8 cellular contexts compared by ENCODE assay signal in genomic region chr7:122092964-122093797, GRCh38. TPM values are rescaled to one million over a fixed set of nuclear protein-coding genes. Genes with fewer than 3 reads are reported as not detected.
DNase-seq lines count a peak whose midpoint lies in the region; ATAC-seq, FAIRE-seq and TF ChIP-seq lines count a peak whose summit lies in the region.

No MANE protein-coding gene starts in this region.

- ATAC-seq in HG02840 (IDR thresholded peaks at IDR 0.05; ENCODE audit: low FRiP score, unreplicated experiment) (peak; percentile 87), K562 (peak; percentile 59; the same call in 1 of the 3 replicates)

- no peaks in the 10 kb centered on the region for H4K20me1 ChIP-seq in K562 (replicated peaks; ENCODE audit: control insufficient read depth, insufficient read depth, low read length)

- no peak overlapping the region for H3K9ac ChIP-seq in K562 (ENCODE audit: insufficient read depth in 1 of 2, low read depth in 2 of 2, low read length in 2 of 2)

- H3K4me3 Mint-ChIP-seq in immature natural killer cell, result no peak overlapping the region

- H2AFZ ChIP-seq in K562 (ENCODE audit: low read depth, low read length), result no peak overlapping the region

- H3K9me3 Mint-ChIP-seq in immature natural killer cell, result peaks cover 0 to 5% (median under 1%) of the 10 kb centered on the region in 6 donors

- POLR2A ChIA-PET in K562 (lab: Yijun Ruan, JAX), result interaction anchor here (1.1 kb wide), 1 partner anchor 10 kb away, joined by 3 read pairs; no protein-coding TSS in a partner anchor

- H3K27ac ChIP-seq in 22Rv1, result no peak overlapping the region
- no peak overlapping the region for H3K27ac ChIP-seq in K562 (ENCODE audit: extremely low read depth, low read depth, low read length)

- under 1% methylated on average over 6 of the region's 6 CpGs for WGBS in K562 (ENCODE audit: insufficient coverage, low coverage, missing lambda C conversion rate)

- BruUV-seq in K562 (replicated peaks; lab: Mats Ljungman, UMichigan), result no TSS peak

- H3K9me1 ChIP-seq in K562 (ENCODE audit: control insufficient read depth, insufficient read depth, low read length), result no peaks in the 10 kb centered on the region

- intact Hi-C loops in K562 (cut with micrococcal nuclease), result loop anchor here (1.0 kb wide), 1 partner anchor 436 kb away; no protein-coding TSS in a partner anchor

- peaks cover 2% of the 10 kb centered on the region; the same call in 1 of the 2 replicates for H3K9me3 ChIP-seq in K562 (replicated peaks; ENCODE audit: control insufficient read depth, insufficient read depth, low read depth, low read length)

- H3K4me3 ChIP-seq in K562, result no peak overlapping the region

- no peaks in the 10 kb centered on the region for H3K4me1 ChIP-seq in K562 (replicated peaks in 1 of 2; ENCODE audit: control insufficient read depth in 2 of 2, insufficient read depth in 2 of 2, low read length in 2 of 2)

- CTCF ChIA-PET in K562 (lab: Yijun Ruan, JAX; ENCODE audit: low intra/inter-chr PET ratio), result no interaction called here

- TF ChIP-seq POLR2A in GM12892 (IDR thresholded peaks at IDR 0.05; ENCODE audit: low read depth, low read length) (no peak), K562 (conservative IDR thresholded peaks at IDR 0.05) (no peak)

- no peak for TF ChIP-seq EP300 in K562 (IDR thresholded peaks at IDR 0.05; ENCODE audit: low read length)

- no peaks in the 10 kb centered on the region for H3K36me3 ChIP-seq in K562 (ENCODE audit: control insufficient read depth, insufficient read depth, low read length)

- DNase-seq in GM12892 (ENCODE audit: insufficient read length) (no peak), NCI-H1105 treated with DMSO at 0.1 percent for 48 hours (lab: John Stamatoyannopoulos, UW) (peak; percentile 49), SW480 (ENCODE audit: low spot score) (peak; percentile 67), K562 (ENCODE audit: extremely low read depth in 1 of 4, low spot score in 3 of 4) (peak; percentile 28 to 64 (median 40)), immature natural killer cell (peak; percentile 9 to 44 (median 28))
- DNase-seq in stimulated activated CD4-positive, alpha-beta T cell treated with anti-CD3 and anti-CD28 coated beads, Interleukin-15, amount 100 ng/mL, for 24 hours, result peak; percentile 71

- FAIRE-seq in GM12892 (lab: Jason Lieb, UNC), result peak; percentile 88
- peak; percentile 51 for FAIRE-seq in K562 (lab: Jason Lieb, UNC)

- H3K27ac Mint-ChIP-seq in immature natural killer cell, result no peak overlapping the region

- in situ Hi-C loops in K562 (cut with MboI), result no loop called here

- no peaks in the 10 kb centered on the region for H3K4me1 Mint-ChIP-seq in immature natural killer cell

- no peaks in the 10 kb centered on the region for H3K79me2 ChIP-seq in K562 (ENCODE audit: control insufficient read depth, insufficient read depth, low read length)

- H3K36me3 Mint-ChIP-seq in immature natural killer cell, result peaks cover 4 to 9% (median 6%) of the 10 kb centered on the region in 3 donors

- no peaks in the 10 kb centered on the region for H3K27me3 ChIP-seq in K562 (ENCODE audit: control insufficient read depth in 2 of 2, insufficient read depth in 2 of 2, low read length in 2 of 2)

- peaks cover 0 to 2% (median 0%) of the 10 kb centered on the region in 3 donors for H3K27me3 Mint-ChIP-seq in immature natural killer cell (ENCODE audit: low read depth in 3 of 3)

- peak; percentile 51 to 68 for TF ChIP-seq RAD21 in K562 (CRISPR knock-in tag; conservative IDR thresholded peaks at IDR 0.05 in 1 of 2, IDR thresholded peaks at IDR 0.05 in 1 of 2)

- H3K4me2 ChIP-seq in K562 (ENCODE audit: insufficient read depth, low read length), result no peak overlapping the region

- peak; percentile 99 for TF ChIP-seq CTCF in 22Rv1 (IDR thresholded peaks at IDR 0.05)
- TF ChIP-seq CTCF in K562 (IDR thresholded peaks at IDR 0.05 in 2 of 3, conservative IDR thresholded peaks at IDR 0.05 in 1 of 3; ENCODE audit: insufficient read depth in 2 of 3, low read depth in 1 of 3, low read length in 3 of 3), result peak; percentile 39 to 66 (median 66); a peak in 5 of 6 replicates

TF ChIP-seq in K562, 482 proteins besides CTCF, POLR2A, EP300 and RAD21:
- TF ChIP-seq, protein P1, sequence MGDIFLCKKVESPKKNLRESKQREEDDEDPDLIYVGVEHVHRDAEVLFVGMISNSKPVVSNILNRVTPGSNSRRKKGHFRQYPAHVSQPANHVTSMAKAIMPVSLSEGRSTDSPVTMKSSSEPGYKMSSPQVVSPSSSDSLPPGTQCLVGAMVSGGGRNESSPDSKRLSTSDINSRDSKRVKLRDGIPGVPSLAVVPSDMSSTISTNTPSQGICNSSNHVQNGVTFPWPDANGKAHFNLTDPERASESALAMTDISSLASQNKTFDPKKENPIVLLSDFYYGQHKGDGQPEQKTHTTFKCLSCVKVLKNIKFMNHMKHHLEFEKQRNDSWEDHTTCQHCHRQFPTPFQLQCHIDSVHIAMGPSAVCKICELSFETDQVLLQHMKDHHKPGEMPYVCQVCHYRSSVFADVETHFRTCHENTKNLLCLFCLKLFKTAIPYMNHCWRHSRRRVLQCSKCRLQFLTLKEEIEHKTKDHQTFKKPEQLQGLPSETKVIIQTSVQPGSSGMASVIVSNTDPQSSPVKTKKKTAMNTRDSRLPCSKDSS (IDR thresholded peaks at IDR 0.05; ENCODE audit: low read depth, partially characterized antibody), result no peak
- peak; percentile 52 for TF ChIP-seq SMC3 (conservative IDR thresholded peaks at IDR 0.05; ENCODE audit: insufficient read depth, low read depth, low read length)

RNA-seq across cellular contexts. Expression of gene AASS, which starts 50.9 kb away (rescaled TPM):
- 4.5 TPM for polyA plus RNA-seq in GM12892 (2012; ENCODE audit: missing spikeins)
- 0.28 TPM in 1 of 2 replicates, not detected in the other for total RNA-seq in K562 (2011; cell fraction: chromatin; rRNA removed; ENCODE audit: low replicate concordance)
- total RNA-seq in K562 (2011; cell fraction: nucleolus; rRNA removed), result not detected in 2 replicates
- not detected in 2 replicates for total RNA-seq in K562 (2011; cell fraction: nucleoplasm; rRNA removed)
- total RNA-seq in K562 (2014; rRNA removed) (not detected in 2 replicates), K562 (2014; rRNA removed; fragmentation: Illumina TruSeq; extraction: Trizol) (not detected in 2 replicates), K562 (2015; rRNA removed; fragmentation: Illumina TruSeq; extraction: Trizol) (0.08 TPM in 1 of 2 replicates, not detected in the other), K562 (2021) (0.25 and 0.38 TPM in 2 replicates)
- polyA plus RNA-seq in K562 (2011; rRNA removed) (0.04 TPM in 1 of 2 replicates, not detected in the other), K562 (2014; fragmentation: Illumina TruSeq; extraction: Trizol) (0.07 TPM in 1 of 2 replicates, not detected in the other), K562 (2014; fragmentation: Nextera tagmentation; extraction: Ambion mirVana) (not detected), K562 (2014; rRNA removed) (not detected in 2 replicates), immature natural killer cell (under 1 TPM in 2 of 3 donors, not detected in 1; 0.76 to 0.81 TPM)
- not detected in 2 replicates for polyA plus RNA-seq in K562 (2011; cell fraction: cytosol; rRNA removed)
- 0.30 TPM in 1 of 2 replicates, not detected in the other for polyA plus RNA-seq in K562 (2011; cell fraction: nucleus; rRNA removed)
- polyA plus RNA-seq in K562 (2012), result 0.05 and 0.07 TPM in 2 replicates
- polyA minus RNA-seq in K562 (2011; rRNA and poly(A)+ RNA removed), result 0.18 TPM in 1 of 2 replicates, not detected in the other
- polyA minus RNA-seq in K562 (2011; cell fraction: cytosol; rRNA and poly(A)+ RNA removed), result not detected in 2 replicates
- 0.13 TPM in 1 of 2 replicates, not detected in the other for polyA minus RNA-seq in K562 (2011; cell fraction: nucleus; rRNA and poly(A)+ RNA removed)
